In genomic region chrX:12919620-12920019, GRCh38 we compare ENCODE assay signal across 21 cellular contexts. TPM values are rescaled to one million over a fixed set of nuclear protein-coding genes. Genes with fewer than 3 reads are reported as not detected.
DNase-seq lines count a peak whose midpoint lies in the region; ATAC-seq, FAIRE-seq and TF ChIP-seq lines count a peak whose summit lies in the region.
"Had no signal": no experiment of that assay in that cellular context is flagged by ENCODE, and none has a peak within 500 bp of the region (broad histone marks: within the 10 kb centered on the region; RNA-seq: fewer than 3 reads in every experiment).

No MANE protein-coding gene starts in this region.

- peaks cover 2 to 21% (median 10%) of the 10 kb centered on the region in 7 donors for H3K9me3 Mint-ChIP-seq in CD14-positive monocyte

- ATAC-seq in gastroesophageal sphincter (no peak), HG02938 (IDR thresholded peaks at IDR 0.05; ENCODE audit: unreplicated experiment) (no peak)

- H3K9me3 ChIP-seq in neutrophil = no peaks in the 10 kb centered on the region
- no peaks in the 10 kb centered on the region for H3K9me3 ChIP-seq in gastroesophageal sphincter

- H3K36me3 ChIP-seq in neutrophil (peaks cover 49% of the 10 kb centered on the region), gastroesophageal sphincter (no peaks in the 10 kb centered on the region)

- DNase-seq in CD14-positive monocyte (ENCODE audit: low spot score) (no peak), GM18507 (ENCODE audit: extremely low spot score, insufficient read length, low read depth) (no peak), NCI-H2227 (lab: John Stamatoyannopoulos, UW; ENCODE audit: unreplicated experiment) (no peak)
- DNase-seq: CD4-positive, alpha-beta memory T cell; DMS153; DMS79; GDM1; GOT3; H7; IMR-90; Karpas-422 had no signal

- peak; percentile 9 for FAIRE-seq in GM18507 (lab: Jason Lieb, UNC)
- FAIRE-seq: A204.1, GM19239, HTR-8/SVneo had no signal

- H3K27ac ChIP-seq in neutrophil (peak overlapping the region; percentile 65), gastroesophageal sphincter (no peak overlapping the region)
- H3K27ac ChIP-seq: C4-2B had no signal

- peaks cover 45% of the 10 kb centered on the region for H3K4me1 Mint-ChIP-seq in CD14-positive monocyte

- TF ChIP-seq EP300 in Ishikawa (IDR thresholded peaks at IDR 0.05; ENCODE audit: borderline replicate concordance) (no peak), gastroesophageal sphincter (IDR thresholded peaks at IDR 0.05) (no peak)

- TF ChIP-seq RAD21 in Ishikawa (IDR thresholded peaks at IDR 0.05; ENCODE audit: low read depth) = no peak

- peak overlapping the region in 5 of 7 donors; percentile 37 to 88 (median 57) for H3K27ac Mint-ChIP-seq in CD14-positive monocyte
- H3K27ac Mint-ChIP-seq: CD4-positive, alpha-beta memory T cell had no signal

- intact Hi-C loops in CD14-positive monocyte (cut with micrococcal nuclease) = no loop called here

- no peak for TF ChIP-seq POLR2A in gastroesophageal sphincter (IDR thresholded peaks at IDR 0.05)

- 79 to 91% methylated on average over 6 to 8 of the region's 8 CpGs for WGBS in gastroesophageal sphincter (ENCODE audit: low coverage in 1 of 2), 2 donors

- peaks cover 46 to 58% of the 10 kb centered on the region in 2 donors for H3K36me3 Mint-ChIP-seq in CD14-positive monocyte
- H3K36me3 Mint-ChIP-seq: CD4-positive, alpha-beta memory T cell had no signal

- H3K4me3 Mint-ChIP-seq in CD14-positive monocyte = no peak overlapping the region
- H3K4me3 Mint-ChIP-seq: CD4-positive, alpha-beta memory T cell had no signal

- H3K4me1 ChIP-seq in neutrophil (ENCODE audit: control insufficient read depth in 1 of 2, insufficient read depth in 1 of 2, low read depth in 1 of 2, low read length in 1 of 2) (peaks cover 17 to 36% of the 10 kb centered on the region in 2 experiments), gastroesophageal sphincter (no peaks in the 10 kb centered on the region)

- H3K27me3 ChIP-seq in neutrophil = no peaks in the 10 kb centered on the region
- H3K27me3 ChIP-seq in gastroesophageal sphincter = no peaks in the 10 kb centered on the region

- no peak for TF ChIP-seq CTCF in CD14-positive monocyte (IDR thresholded peaks at IDR 0.05)
- TF ChIP-seq CTCF in neutrophil (IDR thresholded peaks at IDR 0.05) = no peak
- no peak for TF ChIP-seq CTCF in gastroesophageal sphincter (IDR thresholded peaks at IDR 0.05)

- H3K4me3 ChIP-seq in neutrophil (ENCODE audit: low read depth in 1 of 2, low read length in 1 of 2) (no peak overlapping the region), gastroesophageal sphincter (no peak overlapping the region)

- peaks cover 0 to 58% (median 0%) of the 10 kb centered on the region in 3 donors for H3K27me3 Mint-ChIP-seq in CD14-positive monocyte (ENCODE audit: low read depth in 3 of 3)

TF ChIP-seq in Ishikawa, 13 proteins besides CTCF, POLR2A, EP300 and RAD21:
- TF ChIP-seq NFIC (IDR thresholded peaks at IDR 0.05) = no peak
- peak; percentile 66 for TF ChIP-seq REST (IDR thresholded peaks at IDR 0.05; ENCODE audit: low read depth)
TF ChIP-seq in Ishikawa: peak in this region for 1.

RNA-seq across cellular contexts. Expression of gene TLR8, which starts 13.2 kb away (rescaled TPM):
- 10 to 100 TPM; 48.5 to 61.9 TPM for polyA plus RNA-seq in CD14-positive monocyte
- 1 to 10 TPM in 2 of 4 donors, under 1 TPM in 2; 0.47 to 6.7 (median 1.7) TPM for total RNA-seq in gastroesophageal sphincter
- total RNA-seq: Daoy, H7, IMR-90 had no signal
- polyA plus RNA-seq: BJ; CD4-positive, alpha-beta memory T cell; IMR-90 had no signal

RNA-seq across cellular contexts. Expression of gene TLR7, which starts 52.7 kb away (rescaled TPM):
- polyA plus RNA-seq in CD14-positive monocyte = 10 to 100 TPM; 23.0 to 27.3 TPM
- total RNA-seq in gastroesophageal sphincter = 1 to 10 TPM in 1 of 4 donors, under 1 TPM in 3; 0.27 to 1.3 (median 0.49) TPM
- total RNA-seq: Daoy, H7, IMR-90 had no signal
- polyA plus RNA-seq: BJ, IMR-90 had no signal

RNA-seq across cellular contexts. Expression of gene TMSB4X, which starts 55.3 kb away (rescaled TPM):
- over 10,000 TPM; 27,127 to 31,074 TPM for polyA plus RNA-seq in CD14-positive monocyte
- total RNA-seq in gastroesophageal sphincter = 1,000 to 10,000 TPM; 2,260 to 4,561 (median 3,693) TPM
